ENCODE assay signal across 11 cellular contexts in the genomic region with DNA sequence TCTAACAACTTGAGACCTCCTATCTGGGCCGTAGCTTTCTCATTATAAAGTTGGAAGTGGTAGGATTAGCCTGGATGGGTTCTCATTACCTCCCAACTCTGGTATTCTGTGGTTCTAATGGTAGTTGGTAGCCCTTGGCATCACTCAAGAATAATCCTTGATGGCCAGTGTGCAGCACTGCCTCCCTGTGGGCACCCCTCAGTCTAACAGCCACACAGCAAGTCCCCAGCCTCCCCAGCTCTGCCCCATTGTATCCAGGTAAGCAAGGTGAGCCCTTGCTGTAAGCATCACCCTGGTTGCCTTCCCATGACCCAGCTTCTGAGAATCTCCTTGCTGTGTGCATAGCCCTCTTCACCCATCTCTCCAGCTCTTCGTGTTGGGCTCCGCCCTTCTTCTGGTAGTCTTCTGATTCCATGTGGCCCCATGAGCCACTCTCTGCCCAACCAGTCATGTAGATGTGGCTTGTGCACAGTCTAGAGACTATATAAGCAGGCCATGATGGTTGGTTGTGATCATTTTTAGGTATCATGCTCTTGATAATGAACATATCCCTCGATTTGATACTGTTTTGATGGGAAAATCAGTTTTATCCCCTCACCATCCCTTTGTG. TPM values are rescaled to one million over a fixed set of nuclear protein-coding genes. Genes with fewer than 3 reads are reported as not detected.
DNase-seq lines count a peak whose midpoint lies in the region; ATAC-seq and TF ChIP-seq lines count a peak whose summit lies in the region.
"Had no signal": no experiment of that assay in that cellular context is flagged by ENCODE, and none has a peak within 500 bp of the region (broad histone marks: within the 10 kb centered on the region; RNA-seq: fewer than 3 reads in every experiment).

No MANE protein-coding gene starts in this region.

- H3K9me3 Mint-ChIP-seq in activated naive CD4-positive, alpha-beta T cell treated with anti-CD3 and anti-CD28 coated beads for 36 hours, result no peaks in the 10 kb centered on the region
- H3K9me3 Mint-ChIP-seq: activated naive CD4-positive, alpha-beta T cell treated with anti-CD3 and anti-CD28 coated beads, Interleukin-2, amount 50 U/mL, for 72 hours had no signal

- H3K56ac ChIP-seq in IMR-90 (ENCODE audit: extremely low read depth, insufficient read depth, low read length) (no peak overlapping the region), mesendoderm (ENCODE audit: low read length) (no peak overlapping the region)

- no TSS peak for BruUV-seq in IMR-90 (replicated peaks; lab: Mats Ljungman, UMichigan)

- intact Hi-C loops in IMR-90 (cut with micrococcal nuclease), result no loop called here
- intact Hi-C loops in activated naive CD4-positive, alpha-beta T cell treated with anti-CD3 and anti-CD28 coated beads for 36 hours (cut with micrococcal nuclease), result loop anchor here (1.0 kb wide), 1 partner anchor 369 kb away; no protein-coding TSS in a partner anchor

- H2BK15ac ChIP-seq in IMR-90 (ENCODE audit: low read depth, low read length) (no peak overlapping the region), mesendoderm (replicated peaks; ENCODE audit: low read depth) (no peak overlapping the region)

- no peak overlapping the region for H3K27ac Mint-ChIP-seq in activated naive CD4-positive, alpha-beta T cell treated with anti-CD3 and anti-CD28 coated beads for 36 hours

- H2AK5ac ChIP-seq in IMR-90 (ENCODE audit: low read depth, low read length), result no peak overlapping the region
- H2AK5ac ChIP-seq in mesendoderm (ENCODE audit: low read length), result no peak overlapping the region

- no peak overlapping the region for H3K18ac ChIP-seq in IMR-90 (ENCODE audit: low read depth, low read length)
- H3K18ac ChIP-seq in mesendoderm (ENCODE audit: low read length), result no peak overlapping the region

- no peaks in the 10 kb centered on the region; the same call in 1 of the 2 replicates for H4K20me1 ChIP-seq in IMR-90 (ENCODE audit: insufficient read depth, low read length)

- no peaks in the 10 kb centered on the region for H3K36me3 Mint-ChIP-seq in activated naive CD4-positive, alpha-beta T cell treated with anti-CD3 and anti-CD28 coated beads for 36 hours (ENCODE audit: low read depth)
- H3K36me3 Mint-ChIP-seq: activated naive CD4-positive, alpha-beta T cell treated with anti-CD3 and anti-CD28 coated beads, Interleukin-2, amount 50 U/mL, for 72 hours had no signal

- no peak overlapping the region for H3K4me2 ChIP-seq in IMR-90 (ENCODE audit: low read depth, low read length)
- H3K4me2 ChIP-seq in mesendoderm (ENCODE audit: low read length), result no peak overlapping the region

- H3K9ac ChIP-seq in IMR-90 (ENCODE audit: low read depth, low read length) (no peak overlapping the region), mesendoderm (ENCODE audit: low read length) (no peak overlapping the region)

- no peak overlapping the region for H4K91ac ChIP-seq in IMR-90 (ENCODE audit: insufficient read depth, low read depth, low read length)

- peak; percentile 27; the same call in 1 of the 2 replicates for TF ChIP-seq RAD21 in IMR-90 (IDR thresholded peaks at IDR 0.05; ENCODE audit: low read length)

- no peak overlapping the region for H2AK9ac ChIP-seq in IMR-90 (replicated peaks; ENCODE audit: low read depth, low read length, poor library complexity)

- H2AFZ ChIP-seq in IMR-90 (replicated peaks; ENCODE audit: low read length, poor library complexity), result no peak overlapping the region

- H2BK120ac ChIP-seq in IMR-90 (ENCODE audit: low read depth, low read length) (no peak overlapping the region), mesendoderm (ENCODE audit: low read depth, low read length) (no peak overlapping the region)

- H3K27ac ChIP-seq in IMR-90 (ENCODE audit: insufficient read depth, low read length), result no peak overlapping the region
- H3K27ac ChIP-seq in mesendoderm (ENCODE audit: low read depth, low read length), result no peak overlapping the region
- H3K27ac ChIP-seq: SJSA1 had no signal

- TF ChIP-seq POLR2A in IMR-90 (IDR thresholded peaks at IDR 0.05; ENCODE audit: low read depth, low read length), result no peak

- ATAC-seq in IMR-90 (ENCODE audit: low read depth), result no peak; the same call in 1 of the 2 replicates

- POLR2A ChIA-PET in IMR-90 (lab: Charles Lee; ENCODE audit: unreplicated experiment), result interaction anchor here (0.6 kb wide), 1 partner anchor 41 kb away, joined by 3 read pairs; no protein-coding TSS in a partner anchor

- H3K14ac ChIP-seq in IMR-90 (replicated peaks; ENCODE audit: low read depth, low read length), result no peak overlapping the region

- H3K4me3 ChIP-seq in IMR-90 (ENCODE audit: insufficient read depth, low read depth, low read length) (no peak overlapping the region), mesendoderm (ENCODE audit: low read length) (no peak overlapping the region)
- H3K4me3 ChIP-seq: MG63, SJSA1 had no signal

- CTCF ChIA-PET in IMR-90 (lab: Yijun Ruan, JAX), result no interaction called here
- CTCF ChIA-PET in activated naive CD4-positive, alpha-beta T cell treated with anti-CD3 and anti-CD28 coated beads for 36 hours (lab: Charles Lee), result interaction anchor here (0.6 to 1.9 kb wide), 9 partner anchors 15 to 492 kb away, joined by 3 to 6 read pairs (median 3); no protein-coding TSS in a partner anchor

- no peaks in the 10 kb centered on the region; the same call in 1 of the 2 replicates for H3K27me3 ChIP-seq in IMR-90 (ENCODE audit: control insufficient read depth, insufficient read depth, low read length)
- no peaks in the 10 kb centered on the region for H3K27me3 ChIP-seq in mesendoderm (ENCODE audit: insufficient read depth, low read length, poor library complexity)
- H3K27me3 ChIP-seq: MG63, SJSA1 had no signal

- H3K4me3 Mint-ChIP-seq in activated naive CD4-positive, alpha-beta T cell treated with anti-CD3 and anti-CD28 coated beads for 36 hours, result no peak overlapping the region

- H4K8ac ChIP-seq in IMR-90 (ENCODE audit: low read depth in 2 of 2, low read length in 2 of 2) (no peak overlapping the region), mesendoderm (ENCODE audit: low read depth, low read length) (no peak overlapping the region)

- no peaks in the 10 kb centered on the region for H3K4me1 Mint-ChIP-seq in activated naive CD4-positive, alpha-beta T cell treated with anti-CD3 and anti-CD28 coated beads for 36 hours (ENCODE audit: low read depth)

- H3K79me2 ChIP-seq in mesendoderm (ENCODE audit: control insufficient read depth, insufficient read depth, low read length), result no peaks in the 10 kb centered on the region

- no CpG with 5 or more reads among the region's 4 CpGs for WGBS in IMR-90 (ENCODE audit: extremely low coverage in 2 of 2, insufficient read length in 1 of 2), 2 experiments
- no CpG with 5 or more reads among the region's 4 CpGs for WGBS in mesendoderm (ENCODE audit: extremely low coverage, insufficient coverage, low lambda C conversion rate)

- no peaks in the 10 kb centered on the region for H3K27me3 Mint-ChIP-seq in activated naive CD4-positive, alpha-beta T cell treated with anti-CD3 and anti-CD28 coated beads for 36 hours (ENCODE audit: low read depth)

- H3K9me1 ChIP-seq in IMR-90 (ENCODE audit: insufficient read depth, low read length), result no peaks in the 10 kb centered on the region

- no peak overlapping the region for H4K5ac ChIP-seq in IMR-90 (ENCODE audit: low read depth, low read length)
- H4K5ac ChIP-seq in mesendoderm (ENCODE audit: low read length), result no peak overlapping the region

- H3K4ac ChIP-seq in IMR-90 (ENCODE audit: low read depth, low read length) (no peak overlapping the region), mesendoderm (ENCODE audit: low read depth, low read length) (no peak overlapping the region)

- no peak overlapping the region for H2BK5ac ChIP-seq in IMR-90 (ENCODE audit: low read depth, low read length, poor library complexity, severe bottlenecking)
- no peak overlapping the region for H2BK5ac ChIP-seq in mesendoderm (ENCODE audit: low read length)

- dilution Hi-C loops in IMR-90 (cut with HindIII; ENCODE audit: low sequenced_read_pairs, unreplicated experiment), result no loop called here

- H3K79me1 ChIP-seq in IMR-90 (ENCODE audit: low read depth in 1 of 2, low read length in 2 of 2), result no peaks in the 10 kb centered on the region
- H3K79me1 ChIP-seq in mesendoderm (ENCODE audit: low read length), result no peaks in the 10 kb centered on the region

- H3K4me1 ChIP-seq in IMR-90 (ENCODE audit: control insufficient read depth, insufficient read depth, low read length) (no peaks in the 10 kb centered on the region), mesendoderm (ENCODE audit: control insufficient read depth, low read depth, low read length) (no peaks in the 10 kb centered on the region)
- H3K4me1 ChIP-seq: SJSA1 had no signal

- in situ Hi-C loops in IMR-90 (cut with MboI; ENCODE audit: low sequenced_read_pairs), result no loop called here

- DNase-seq in ELF-1 (ENCODE audit: low read depth, low spot score) (peak; percentile 12), IMR-90 (no peak), mesendoderm (peak; percentile 32), midbrain (lab: John Stamatoyannopoulos, UW) (no peak), D341Med (ENCODE audit: low spot score) (no peak), inferior parietal cortex (ENCODE audit: extremely low spot score) (no peak)
- peak; percentile 55 for DNase-seq in activated naive CD4-positive, alpha-beta T cell treated with anti-CD3 and anti-CD28 coated beads for 36 hours
- no peak for DNase-seq in effector CD4-positive, alpha-beta T cell
- DNase-seq: MG63 had no signal

- H3K36me3 ChIP-seq in IMR-90 (ENCODE audit: control insufficient read depth, insufficient read depth, low read length) (no peaks in the 10 kb centered on the region), mesendoderm (ENCODE audit: control insufficient read depth, insufficient read depth, low read length) (no peaks in the 10 kb centered on the region)
- H3K36me3 ChIP-seq: MG63, SJSA1 had no signal

- H3K23ac ChIP-seq in IMR-90 (ENCODE audit: low read depth, low read length) (no peak overlapping the region), mesendoderm (ENCODE audit: low read length) (no peak overlapping the region)

- no peak overlapping the region for H2BK20ac ChIP-seq in IMR-90 (ENCODE audit: low read depth, low read length)

- no peaks in the 10 kb centered on the region for H3K9me3 ChIP-seq in IMR-90 (ENCODE audit: control insufficient read depth, insufficient read depth, low read length)
- H3K9me3 ChIP-seq: MG63, SJSA1 had no signal

- 0 out of 2 replicates have a peak, but pooled peaks have one; percentile 14 for TF ChIP-seq CTCF in IMR-90 (conservative IDR thresholded peaks at IDR 0.05; ENCODE audit: low read depth, low read length)

TF ChIP-seq in IMR-90, 13 proteins besides CTCF, POLR2A, EP300 and RAD21 (continues in another document):
- no peak for TF ChIP-seq MAZ (IDR thresholded peaks at IDR 0.05; ENCODE audit: borderline replicate concordance, low read depth, low read length)

RNA-seq across cellular contexts. Expression of a gene that starts 57.6 kb away (rescaled TPM):
- total RNA-seq in IMR-90 (2012; rRNA removed), result 173 and 191 TPM in 2 replicates
- 182 and 198 TPM in 2 replicates for polyA plus RNA-seq in IMR-90 (2012; rRNA removed)
- 283 and 302 TPM in 2 replicates for polyA plus RNA-seq in IMR-90 (2012; cell fraction: cytosol; rRNA removed)
- polyA plus RNA-seq in IMR-90 (2012; cell fraction: nucleus; rRNA removed; ENCODE audit: low replicate concordance), result 132 and 215 TPM in 2 replicates
- total RNA-seq in activated naive CD4-positive, alpha-beta T cell treated with anti-CD3 and anti-CD28 coated beads for 36 hours, result 10 to 100 TPM; 72.8 to 75.6 TPM
- polyA plus RNA-seq in mesendoderm (2013, experiment 1 of 2), result 65.0 TPM
- polyA plus RNA-seq in mesendoderm (2013, experiment 2 of 2), result 67.1 TPM

Comparison
In these comparisons a context has a peak if more than half of its experiments do, and no peak if none do; other contexts are left out.
1. DNase-seq: peak in ELF-1 (single experiment), activated naive CD4-positive, alpha-beta T cell treated with anti-CD3 and anti-CD28 coated beads for 36 hours (single experiment) and mesendoderm (single experiment); none in IMR-90 (single experiment), midbrain (single experiment), D341Med (single experiment), inferior parietal cortex (single experiment) and effector CD4-positive, alpha-beta T cell (single experiment).